ENCODE assay signal across 2 cellular contexts in genomic region chr19:16880884-16881554, GRCh38.
TF ChIP-seq lines count a peak whose summit lies in the region.

No MANE protein-coding gene starts in this region.

TF ChIP-seq in HCT116, 20 proteins besides CTCF, POLR2A, EP300 and RAD21:
- TF ChIP-seq EZH2phosphoT487 (IDR thresholded peaks at IDR 0.05; ENCODE audit: borderline replicate concordance) (no peak), POLR2AphosphoS5 (IDR thresholded peaks at IDR 0.05; ENCODE audit: low read depth, low read length) (0 out of 2 replicates have a peak, but pooled peaks have one; percentile 3)

TF ChIP-seq in HepG2, 621 proteins besides CTCF, POLR2A, EP300 and RAD21:
- TF ChIP-seq REPIN1 (CRISPR knock-in tag; IDR thresholded peaks at IDR 0.05; ENCODE audit: borderline replicate concordance, low read depth) (no peak), AGO2 (optimal IDR thresholded peaks at IDR 0.05; ENCODE audit: low read depth, low read length) (peak; percentile 52), U2AF1 (optimal IDR thresholded peaks at IDR 0.05; ENCODE audit: low read depth, low read length) (no peak), KDM2A (CRISPR knock-in tag; IDR thresholded peaks at IDR 0.05; ENCODE audit: borderline replicate concordance, low read depth) (peak; percentile 25; the same call in 1 of the 2 replicates), ZNF777 (CRISPR knock-in tag; IDR thresholded peaks at IDR 0.05) (no peak), STAT5B (CRISPR knock-in tag; IDR thresholded peaks at IDR 0.05) (no peak), ZNF687 (CRISPR knock-in tag; IDR thresholded peaks at IDR 0.05) (no peak), TSC22D2 (CRISPR knock-in tag; IDR thresholded peaks at IDR 0.05; ENCODE audit: borderline replicate concordance) (no peak), WIZ (CRISPR knock-in tag; IDR thresholded peaks at IDR 0.05) (no peak), POLR2G (IDR thresholded peaks at IDR 0.05; ENCODE audit: low read depth, low read length) (peak; percentile 31; the same call in 1 of the 2 replicates), ZNF33B (CRISPR knock-in tag; IDR thresholded peaks at IDR 0.05) (no peak), HOXA3 (CRISPR knock-in tag; IDR thresholded peaks at IDR 0.05) (no peak), SALL2 (CRISPR knock-in tag; IDR thresholded peaks at IDR 0.05) (no peak), ARID3A (IDR thresholded peaks at IDR 0.05; ENCODE audit: low read depth, low read length) (no peak), ZNF543 (CRISPR knock-in tag; IDR thresholded peaks at IDR 0.05) (peak; percentile 100), MEIS1 (CRISPR knock-in tag; IDR thresholded peaks at IDR 0.05; ENCODE audit: borderline replicate concordance) (no peak), ZC3H13 (CRISPR knock-in tag; IDR thresholded peaks at IDR 0.05) (no peak), NFIB (CRISPR knock-in tag; IDR thresholded peaks at IDR 0.05; ENCODE audit: borderline replicate concordance) (no peak), ZNF430 (CRISPR knock-in tag; IDR thresholded peaks at IDR 0.05) (no peak)
- TF ChIP-seq, protein P1, sequence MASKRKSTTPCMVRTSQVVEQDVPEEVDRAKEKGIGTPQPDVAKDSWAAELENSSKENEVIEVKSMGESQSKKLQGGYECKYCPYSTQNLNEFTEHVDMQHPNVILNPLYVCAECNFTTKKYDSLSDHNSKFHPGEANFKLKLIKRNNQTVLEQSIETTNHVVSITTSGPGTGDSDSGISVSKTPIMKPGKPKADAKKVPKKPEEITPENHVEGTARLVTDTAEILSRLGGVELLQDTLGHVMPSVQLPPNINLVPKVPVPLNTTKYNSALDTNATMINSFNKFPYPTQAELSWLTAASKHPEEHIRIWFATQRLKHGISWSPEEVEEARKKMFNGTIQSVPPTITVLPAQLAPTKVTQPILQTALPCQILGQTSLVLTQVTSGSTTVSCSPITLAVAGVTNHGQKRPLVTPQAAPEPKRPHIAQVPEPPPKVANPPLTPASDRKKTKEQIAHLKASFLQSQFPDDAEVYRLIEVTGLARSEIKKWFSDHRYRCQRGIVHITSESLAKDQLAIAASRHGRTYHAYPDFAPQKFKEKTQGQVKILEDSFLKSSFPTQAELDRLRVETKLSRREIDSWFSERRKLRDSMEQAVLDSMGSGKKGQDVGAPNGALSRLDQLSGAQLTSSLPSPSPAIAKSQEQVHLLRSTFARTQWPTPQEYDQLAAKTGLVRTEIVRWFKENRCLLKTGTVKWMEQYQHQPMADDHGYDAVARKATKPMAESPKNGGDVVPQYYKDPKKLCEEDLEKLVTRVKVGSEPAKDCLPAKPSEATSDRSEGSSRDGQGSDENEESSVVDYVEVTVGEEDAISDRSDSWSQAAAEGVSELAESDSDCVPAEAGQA (IDR thresholded peaks at IDR 0.05; ENCODE audit: low read depth), result no peak
- TF ChIP-seq, protein P1 (CRISPR knock-in tag; IDR thresholded peaks at IDR 0.05; ENCODE audit: borderline replicate concordance), result no peak
